Comparison of ENCODE assay signal across 2 cellular contexts in the genomic region with DNA sequence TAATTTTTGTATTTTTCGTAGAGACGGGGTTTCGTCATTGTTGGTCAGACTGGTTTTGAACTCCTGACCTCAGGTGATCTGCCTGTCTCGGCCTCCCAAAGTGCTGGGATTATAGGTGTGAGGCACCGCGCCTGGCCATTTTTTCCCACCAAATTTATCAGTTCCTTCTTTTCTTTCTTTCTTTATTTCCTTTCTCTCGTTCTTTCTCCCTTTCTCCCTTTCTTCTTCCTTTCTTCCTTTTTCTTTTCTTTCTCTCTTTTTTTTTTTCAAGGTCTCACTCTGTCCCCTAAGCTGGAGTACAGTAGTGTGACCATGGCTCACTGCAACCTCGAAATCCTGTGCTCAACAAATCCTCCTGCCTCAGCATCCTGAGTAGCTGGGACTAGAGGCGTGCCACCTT.
TF ChIP-seq lines count a peak whose summit lies in the region.

No MANE protein-coding gene starts in this region.

TF ChIP-seq in HCT116, 20 proteins besides CTCF, POLR2A, EP300 and RAD21:
- TF ChIP-seq ELF1 (IDR thresholded peaks at IDR 0.05; ENCODE audit: borderline replicate concordance, low read depth), result no peak

TF ChIP-seq in HepG2, 621 proteins besides CTCF, POLR2A, EP300 and RAD21:
- TF ChIP-seq KMT2B (CRISPR knock-in tag; IDR thresholded peaks at IDR 0.05), result no peak
- no peak for TF ChIP-seq RAD51 (IDR thresholded peaks at IDR 0.05; ENCODE audit: borderline replicate concordance)
TF ChIP-seq in HepG2: peak in this region for 0.
